In genomic region chr5:7850533-7851239, GRCh38 we compare ENCODE assay signal across 8 cellular contexts. TPM values are rescaled to one million over a fixed set of nuclear protein-coding genes. Genes with fewer than 3 reads are reported as not detected.
DNase-seq lines count a peak whose midpoint lies in the region; ATAC-seq, FAIRE-seq and TF ChIP-seq lines count a peak whose summit lies in the region.

CFAP90 (minus strand) TSS chr5:7851133; CDS start chr5:7851021, 112 bp downstream.

- peak within 1 kb of the TSS; percentile 2 to 19 for H3K4me3 ChIP-seq in body of pancreas
- peak within 1 kb of the TSS; percentile 20 to 53 for H3K4me3 ChIP-seq in small intestine (ENCODE audit: low read depth in 1 of 2, low read length in 2 of 2)

- no peaks in the 10 kb centered on the region for H3K36me3 ChIP-seq in body of pancreas (replicated peaks in 1 of 2; ENCODE audit: insufficient read depth in 1 of 2, low read depth in 2 of 2)
- H3K36me3 ChIP-seq in small intestine (ENCODE audit: control insufficient read depth in 2 of 2, insufficient read depth in 2 of 2, low read length in 2 of 2): no peaks in the 10 kb centered on the region

- WGBS in body of pancreas, 2 donors: 0 to 3% methylated on average over 14 to 39 of the region's 70 CpGs
- 2 to 4% (median 3%) methylated on average over 40 to 70 of the region's 70 CpGs for whole genome bisulfite sequencing in small intestine, 3 donors

- DNase-seq in ELF-1 (ENCODE audit: low read depth, low spot score): peak; percentile 91
- DNase-seq in NCI-H345 treated with DMSO at 0.1 percent for 48 hours (lab: John Stamatoyannopoulos, UW; ENCODE audit: unreplicated experiment): peak; percentile 49
- peak; percentile 75 to 86 (median 77) for DNase-seq in body of pancreas
- DNase-seq in iPS-NIHi11 (ENCODE audit: low spot score): peak; percentile 88
- peak; percentile 9 for DNase-seq in small intestine
- DNase-seq in CD1c-positive myeloid dendritic cell (ENCODE audit: extremely low spot score): no peak
- no peak for DNase-seq in foreskin melanocyte

- TF ChIP-seq POLR2A in body of pancreas (IDR thresholded peaks at IDR 0.05): peak in 2 of 3 donors; percentile 25

- no peaks in the 10 kb centered on the region for H3K9me3 ChIP-seq in body of pancreas
- H3K9me3 ChIP-seq in small intestine (ENCODE audit: control insufficient read depth, low read depth): no peaks in the 10 kb centered on the region

- TF ChIP-seq CTCF in body of pancreas (IDR thresholded peaks at IDR 0.05): peak in 6 of 7 experiments; percentile 13 to 64 (median 44)

- intact Hi-C loops in body of pancreas (cut with DNase I): no loop called here

- H3K27ac ChIP-seq in body of pancreas (peak within 1 kb of the TSS; percentile 47 to 67 (median 65)), small intestine (ENCODE audit: low read depth in 1 of 2, low read length in 1 of 2) (no peak within 1 kb of the TSS)

- H3K4me1 ChIP-seq in body of pancreas (peaks cover 20% of the 10 kb centered on the region), small intestine (ENCODE audit: control insufficient read depth in 2 of 2, insufficient read depth in 1 of 2, low read depth in 1 of 2, low read length in 1 of 2) (no peaks in the 10 kb centered on the region)

- ATAC-seq in body of pancreas (peak; percentile 71), GM19035 (IDR thresholded peaks at IDR 0.05; ENCODE audit: unreplicated experiment) (no peak)

- FAIRE-seq in small intestine (lab: Jason Lieb, UNC): no peak

- no peaks in the 10 kb centered on the region for H3K27me3 ChIP-seq in body of pancreas
- H3K27me3 ChIP-seq in small intestine (ENCODE audit: control insufficient read depth in 2 of 2, insufficient read depth in 2 of 2, low read length in 2 of 2): peaks cover 0 to 3% of the 10 kb centered on the region in 2 donors

RNA-seq across cellular contexts. Expression of gene CFAP90, which starts in this region (rescaled TPM):
- total RNA-seq in body of pancreas: 10 to 100 TPM in 1 of 2 donors, under 1 TPM in 1; 0.52 to 10.2 TPM
- polyA plus RNA-seq in small intestine: under 1 TPM in 1 of 3 donors, not detected in 2; 0.16 TPM

Comparison
In these comparisons a context has a peak if more than half of its experiments do, and no peak if none do; other contexts are left out.
1. Peak in DNase-seq and H3K4me3 ChIP-seq in small intestine; RNA of the gene not detected or under 1 TPM.
2. DNase-seq: peak in ELF-1 (single experiment), NCI-H345 treated with DMSO at 0.1 percent for 48 hours (single experiment), body of pancreas (4 of 4) and iPS-NIHi11 (single experiment); none in CD1c-positive myeloid dendritic cell (single experiment) and foreskin melanocyte (single experiment).
3. H3K27ac ChIP-seq: peak in body of pancreas (4 of 4); none in small intestine (0 of 2).